Comparison of ENCODE assay signal across 33 cellular contexts in genomic region chr6:156509496-156509895, GRCh38.
"Had no signal": no experiment of that assay in that cellular context is flagged by ENCODE, and none has a peak within 500 bp of the region (broad histone marks: within the 10 kb centered on the region; RNA-seq: fewer than 3 reads in every experiment).

No MANE protein-coding gene starts in this region.

- H3K36me3 Mint-ChIP-seq: activated CD4-positive, alpha-beta memory T cell treated with anti-CD3 and anti-CD28 coated beads for 36 hours; activated naive CD4-positive, alpha-beta T cell treated with anti-CD3 and anti-CD28 coated beads, Interleukin-2, amount 50 U/mL, for 72 hours; activated naive CD8-positive, alpha-beta T cell treated with anti-CD3 and anti-CD28 coated beads for 36 hours; T-cell had no signal

- ATAC-seq: activated CD8-positive, alpha-beta T cell treated with anti-CD3 and anti-CD28 coated beads for 36 hours; activated T-cell treated with anti-CD3 and anti-CD28 coated beads, Interleukin-2, amount 50 U/mL, for 4 hours; body of pancreas had no signal

- H3K27me3 ChIP-seq: body of pancreas, brain microvascular endothelial cell, breast epithelium had no signal

- H3K4me1 Mint-ChIP-seq: activated CD4-positive, alpha-beta T cell treated with anti-CD3 and anti-CD28 coated beads, Interleukin-2, amount 10 ng/mL, durations not matched to agents 24 days and 14 days; activated T-helper 17 cell treated with anti-CD3 and anti-CD28 coated beads, Interleukin-2, amount 50 U/mL, for 72 hours had no signal

- DNase-seq: activated B cell treated with CpG ODN at 0.5 μM for 24 hours; activated CD4-positive, alpha-beta memory T cell treated with anti-CD3 and anti-CD28 coated beads for 36 hours; activated CD4-positive, alpha-beta T cell treated with anti-CD3 and anti-CD28 coated beads for 4 hours; activated CD4-positive, alpha-beta T cell treated with anti-CD3 and anti-CD28 coated beads, Interleukin-2, amount 10 ng/mL, durations not matched to agents 24 days and 14 days; activated CD4-positive, alpha-beta T cell treated with anti-CD3 and anti-CD28 coated beads, Interleukin-2, amount 50 U/mL, for 1 hour; activated CD4-positive, alpha-beta T cell treated with anti-CD3 and anti-CD28 coated beads, Interleukin-2, amount 50 U/mL, for 4 hours; activated CD4-positive, CD25-positive, alpha-beta regulatory T cell treated with anti-CD3 and anti-CD28 coated beads, Interleukin-2, amount 50 U/mL, for 72 hours; activated CD8-positive, alpha-beta memory T cell treated with anti-CD3 and anti-CD28 coated beads, Interleukin-2, amount 50 U/mL, for 4 hours; activated effector memory CD4-positive, alpha-beta T cell treated with anti-CD3 and anti-CD28 coated beads, Interleukin-2, amount 50 U/mL, for 16 hours; activated gamma-delta T cell treated with Interleukin-2 at 50 U/mL for 16 hours; activated naive CD4-positive, alpha-beta T cell; activated naive CD4-positive, alpha-beta T cell treated with anti-CD3 and anti-CD28 coated beads, Interleukin-2, amount 50 U/mL, for 16 hours; activated naive CD8-positive, alpha-beta T cell treated with anti-CD3 and anti-CD28 coated beads for 36 hours; activated T-cell treated with anti-CD3 and anti-CD28 coated beads for 4 hours; activated T-cell treated with anti-CD3 and anti-CD28 coated beads, Interleukin-2, amount 50 U/mL, for 1 hour; activated T-cell treated with anti-CD3 and anti-CD28 coated beads, Interleukin-2, amount 50 U/mL, for 4 hours; activated T-cell treated with anti-CD3 and anti-CD28 coated beads, Interleukin-2, amount 50 U/mL, for 72 hours; adrenal gland; amniotic stem cell; aorta; body of pancreas; brain microvascular endothelial cell; central memory CD4-positive, alpha-beta T cell; T-helper 9 cell had no signal

- H3K27ac Mint-ChIP-seq: activated B cell treated with CpG ODN at 0.5 μM for 24 hours; activated CD4-positive, alpha-beta memory T cell treated with anti-CD3 and anti-CD28 coated beads for 36 hours; activated CD4-positive, alpha-beta T cell treated with anti-CD3 and anti-CD28 coated beads, Interleukin-2, amount 10 ng/mL, durations not matched to agents 24 days and 14 days; activated CD8-positive, alpha-beta T cell treated with anti-CD3 and anti-CD28 coated beads for 36 hours; activated naive CD4-positive, alpha-beta T cell treated with anti-CD3 and anti-CD28 coated beads for 36 hours; activated naive CD4-positive, alpha-beta T cell treated with anti-CD3 and anti-CD28 coated beads, Interleukin-2, amount 50 U/mL, for 72 hours; activated naive CD8-positive, alpha-beta T cell treated with anti-CD3 and anti-CD28 coated beads for 36 hours; activated T-cell treated with anti-CD3 and anti-CD28 coated beads, Interleukin-2, amount 50 U/mL, for 72 hours; activated T-helper 1 cell treated with anti-CD3 and anti-CD28 coated beads, Interleukin-12 subunit alpha, Interleukin-12 subunit beta, Interleukin-2, Interleukin-4 antibody, amounts not matched to agents 30 ng/mL and 10 ng/mL and 1 ng/mL, durations not matched to agents 14 hours and 24 hours and 36 hours; activated T-helper 17 cell treated with anti-CD3 and anti-CD28 coated beads, Interleukin-2, amount 50 U/mL, for 72 hours; T-cell; T-helper 2 cell treated with Interferon-gamma antibody and Interleukin-4, amounts not matched to agents 5 μg/mL and 100 μg/mL, for 36 hours had no signal

- H3K27ac ChIP-seq: adrenal gland, body of pancreas, brain microvascular endothelial cell, breast epithelium, VCaP had no signal

- H3K9me3 ChIP-seq: adrenal gland, body of pancreas, breast epithelium had no signal

- H3K36me3 ChIP-seq: adrenal gland, brain microvascular endothelial cell, breast epithelium had no signal

- H3K4me3 Mint-ChIP-seq: activated B cell treated with CpG ODN at 0.5 μM for 24 hours; activated CD4-positive, alpha-beta memory T cell treated with anti-CD3 and anti-CD28 coated beads for 36 hours; activated CD4-positive, alpha-beta T cell treated with anti-CD3 and anti-CD28 coated beads, Interleukin-2, amount 10 ng/mL, durations not matched to agents 24 days and 14 days; activated CD8-positive, alpha-beta T cell treated with anti-CD3 and anti-CD28 coated beads for 36 hours; activated naive CD4-positive, alpha-beta T cell treated with anti-CD3 and anti-CD28 coated beads for 36 hours; activated naive CD8-positive, alpha-beta T cell treated with anti-CD3 and anti-CD28 coated beads for 36 hours; activated T-cell treated with anti-CD3 and anti-CD28 coated beads, Interleukin-2, amount 50 U/mL, for 4 hours; activated T-cell treated with anti-CD3 and anti-CD28 coated beads, Interleukin-2, amount 50 U/mL, for 72 hours; activated T-helper 1 cell treated with anti-CD3 and anti-CD28 coated beads, Interleukin-12 subunit alpha, Interleukin-12 subunit beta, Interleukin-2, Interleukin-4 antibody, amounts not matched to agents 30 ng/mL and 10 ng/mL and 1 ng/mL, durations not matched to agents 14 hours and 24 hours and 36 hours; activated T-helper 17 cell treated with anti-CD3 and anti-CD28 coated beads, Interleukin-2, amount 50 U/mL, for 72 hours; T-cell; T-helper 2 cell treated with Interferon-gamma antibody and Interleukin-4, amounts not matched to agents 5 μg/mL and 100 μg/mL, for 36 hours had no signal

- H3K4me1 ChIP-seq: adrenal gland, breast epithelium had no signal

- H3K4me3 ChIP-seq: adrenal gland, body of pancreas, breast epithelium had no signal
